In genomic region chr4:140253556-140254027, GRCh38 we compare ENCODE assay signal across 8 cellular contexts.
DNase-seq lines count a peak whose midpoint lies in the region; ATAC-seq, FAIRE-seq and TF ChIP-seq lines count a peak whose summit lies in the region.

No MANE protein-coding gene starts in this region.

- peak overlapping the region; percentile 45 for H2AFZ ChIP-seq in SK-N-SH (ENCODE audit: low read depth)

- no peak for ATAC-seq in SK-N-SH treated with all-trans-retinoic acid at 6 μM for 48 hours
- ATAC-seq in activated CD8-positive, alpha-beta T cell treated with anti-CD3 and anti-CD28 coated beads for 36 hours, result no peak
- no peak for ATAC-seq in HG02642 (IDR thresholded peaks at IDR 0.05; ENCODE audit: poor library complexity, unreplicated experiment)

- H3K4me3 Mint-ChIP-seq in activated CD8-positive, alpha-beta T cell treated with anti-CD3 and anti-CD28 coated beads for 36 hours, result peak overlapping the region; percentile 29

- H4K20me1 ChIP-seq in SK-N-SH (ENCODE audit: insufficient read depth), result no peaks in the 10 kb centered on the region

- intact Hi-C loops in activated CD8-positive, alpha-beta T cell treated with anti-CD3 and anti-CD28 coated beads for 36 hours (cut with micrococcal nuclease), result loop anchor here (2.0 to 10.0 kb wide), 3 partner anchors 241 to 599 kb away; no protein-coding TSS in a partner anchor
- intact Hi-C loops in kidney (cut with DNase I), result loop anchor here (5.0 to 10.0 kb wide), 2 partner anchors 241 to 519 kb away; no protein-coding TSS in a partner anchor

- H3K9me2 ChIP-seq in SK-N-SH, result no peaks in the 10 kb centered on the region

- FAIRE-seq in kidney (lab: Jason Lieb, UNC), result no peak

- H3K9me3 ChIP-seq in SK-N-SH (no peaks in the 10 kb centered on the region), stomach smooth muscle (ENCODE audit: control insufficient read depth in 2 of 2, low read length in 2 of 2) (no peaks in the 10 kb centered on the region), kidney (ENCODE audit: control insufficient read depth in 1 of 2, low read length in 2 of 2) (no peaks in the 10 kb centered on the region)

- H3K4me1 ChIP-seq in SK-N-SH (ENCODE audit: control insufficient read depth in 1 of 2, insufficient read depth in 2 of 2, low read depth in 1 of 2, low read length in 1 of 2) (peaks cover 48 to 56% of the 10 kb centered on the region in 2 experiments), stomach smooth muscle (ENCODE audit: control insufficient read depth, insufficient read depth, low read length) (peaks cover 41% of the 10 kb centered on the region), kidney (ENCODE audit: control insufficient read depth in 1 of 2, insufficient read depth in 1 of 2, low read depth in 1 of 2, low read length in 2 of 2) (peaks cover 0 to 3% of the 10 kb centered on the region in 2 donors)

- DNase-seq in SK-N-SH, result no peak
- no peak for DNase-seq in activated CD8-positive, alpha-beta T cell treated with anti-CD3 and anti-CD28 coated beads for 36 hours
- no peak for DNase-seq in cerebellar cortex (ENCODE audit: low spot score)
- no peak for DNase-seq in kidney

- peaks cover 13% of the 10 kb centered on the region for H3F3A ChIP-seq in SK-N-SH (replicated peaks; ENCODE audit: insufficient read depth)

- H3K36me3 Mint-ChIP-seq in activated CD8-positive, alpha-beta T cell treated with anti-CD3 and anti-CD28 coated beads for 36 hours (ENCODE audit: low read depth), result no peaks in the 10 kb centered on the region

- H3K4me3 ChIP-seq in SK-N-SH (ENCODE audit: low read depth in 2 of 2, low read length in 1 of 2) (peak overlapping the region in 1 of 2 experiments; percentile 55; a peak in 1 of 4 replicates), stomach smooth muscle (ENCODE audit: low read length in 2 of 2) (peak overlapping the region; percentile 38 to 74), kidney (ENCODE audit: low read length in 2 of 2) (peak overlapping the region in 1 of 2 donors; percentile 47)

- peak overlapping the region; percentile 71; the same call in 1 of the 2 replicates for H3K9ac ChIP-seq in SK-N-SH
- H3K9ac ChIP-seq in stomach smooth muscle (ENCODE audit: low read length in 2 of 2), result no peak overlapping the region
- no peak overlapping the region for H3K9ac ChIP-seq in kidney (ENCODE audit: low read length in 2 of 2)

- no peaks in the 10 kb centered on the region for H3K9me3 Mint-ChIP-seq in activated CD8-positive, alpha-beta T cell treated with anti-CD3 and anti-CD28 coated beads for 36 hours

- no peak for TF ChIP-seq CTCF in SK-N-SH (IDR thresholded peaks at IDR 0.05)
- TF ChIP-seq CTCF in activated CD8-positive, alpha-beta T cell treated with anti-CD3 and anti-CD28 coated beads for 36 hours (IDR thresholded peaks at IDR 0.05), result peak; percentile 59
- no peak for TF ChIP-seq CTCF in kidney (IDR thresholded peaks at IDR 0.05; ENCODE audit: borderline replicate concordance, extremely low read depth, insufficient read depth)

- H3K4me2 ChIP-seq in SK-N-SH, result peak overlapping the region; percentile 75; the same call in 1 of the 2 replicates

- no peaks in the 10 kb centered on the region for H3K79me2 ChIP-seq in SK-N-SH (ENCODE audit: insufficient read depth)

- H3K36me3 ChIP-seq in SK-N-SH (replicated peaks in 1 of 2; ENCODE audit: control insufficient read depth in 1 of 2, insufficient read depth in 2 of 2, low read length in 1 of 2) (no peaks in the 10 kb centered on the region), stomach smooth muscle (ENCODE audit: control insufficient read depth in 2 of 2, insufficient read depth in 2 of 2, low read length in 2 of 2) (no peaks in the 10 kb centered on the region), kidney (ENCODE audit: control insufficient read depth in 1 of 2, insufficient read depth in 2 of 2, low read length in 2 of 2) (no peaks in the 10 kb centered on the region)

- CTCF ChIA-PET in SK-N-SH (lab: Yijun Ruan, JAX), result interaction anchor here (0.6 to 9.2 kb wide), 46 partner anchors 12 to 649 kb away, joined by 3 to 91 read pairs (median 4); partner anchors contain the start of gene MAML3
- CTCF ChIA-PET in activated CD8-positive, alpha-beta T cell treated with anti-CD3 and anti-CD28 coated beads for 36 hours (lab: Charles Lee), result interaction anchor here (0.6 to 6.5 kb wide), 47 partner anchors 10 to 596 kb away, joined by 3 to 65 read pairs (median 4); partner anchors contain the start of gene MAML3

- H3K4me1 Mint-ChIP-seq in activated CD8-positive, alpha-beta T cell treated with anti-CD3 and anti-CD28 coated beads for 36 hours (ENCODE audit: low read depth), result peaks cover 25% of the 10 kb centered on the region

- H3K27me3 ChIP-seq in SK-N-SH (ENCODE audit: insufficient read depth) (no peaks in the 10 kb centered on the region), layer of hippocampus (ENCODE audit: control insufficient read depth, insufficient read depth, low read length) (no peaks in the 10 kb centered on the region), stomach smooth muscle (ENCODE audit: control insufficient read depth in 1 of 2, insufficient read depth in 2 of 2, low read length in 2 of 2) (no peaks in the 10 kb centered on the region)

- H3K27ac ChIP-seq in SK-N-SH (ENCODE audit: low read depth in 2 of 2, low read length in 1 of 2) (peak overlapping the region; percentile 78 to 82), layer of hippocampus (ENCODE audit: low read depth, low read length) (peak overlapping the region; percentile 76), stomach smooth muscle (ENCODE audit: low read length) (no peak overlapping the region), kidney (ENCODE audit: low read depth in 2 of 2, low read length in 2 of 2) (no peak overlapping the region)

- TF ChIP-seq RAD21 in SK-N-SH (IDR thresholded peaks at IDR 0.05; ENCODE audit: low read length), result no peak

- no peak overlapping the region for H3K27ac Mint-ChIP-seq in activated CD8-positive, alpha-beta T cell treated with anti-CD3 and anti-CD28 coated beads for 36 hours

- H3K27me3 Mint-ChIP-seq in activated CD8-positive, alpha-beta T cell treated with anti-CD3 and anti-CD28 coated beads for 36 hours, result peaks cover 11% of the 10 kb centered on the region

- POLR2A ChIA-PET in SK-N-SH (lab: Yijun Ruan, JAX), result interaction anchor here (1.5 to 7.9 kb wide), 5 partner anchors 16 to 364 kb away, joined by 4 to 56 read pairs (median 13); partner anchors contain the start of gene MAML3
- POLR2A ChIA-PET in activated CD8-positive, alpha-beta T cell treated with anti-CD3 and anti-CD28 coated beads for 36 hours (lab: Charles Lee), result interaction anchor here (1.7 to 3.1 kb wide), 2 partner anchors 10 to 101 kb away, joined by 4 to 11 read pairs; partner anchors contain the start of gene MAML3

- TF ChIP-seq EP300 in SK-N-SH (IDR thresholded peaks at IDR 0.05; ENCODE audit: borderline replicate concordance in 1 of 2, low read depth in 1 of 2, low read length in 1 of 2), result no peak

- 80% methylated on average over 8 of the region's 8 CpGs for WGBS in SK-N-SH (ENCODE audit: low lambda C conversion rate)

TF ChIP-seq in SK-N-SH, 30 proteins besides CTCF, POLR2A, EP300 and RAD21 (continues in another document):
- no peak for TF ChIP-seq ELF1 (IDR thresholded peaks at IDR 0.05)
- no peak for TF ChIP-seq ZBTB33 (IDR thresholded peaks at IDR 0.05; ENCODE audit: borderline replicate concordance, low read depth)
- TF ChIP-seq USF2 (IDR thresholded peaks at IDR 0.05; ENCODE audit: borderline replicate concordance, low read depth, low read length), result no peak

TF ChIP-seq in SK-N-SH treated with all-trans-retinoic acid at 6 μM for 48 hours, 23 proteins besides CTCF, POLR2A, EP300 and RAD21 (continues in another document):
- TF ChIP-seq GLIS3 (CRISPR knock-in tag; IDR thresholded peaks at IDR 0.05), result no peak
- TF ChIP-seq OSR1 (CRISPR knock-in tag; IDR thresholded peaks at IDR 0.05), result no peak
- TF ChIP-seq PPARA (CRISPR knock-in tag; IDR thresholded peaks at IDR 0.05; ENCODE audit: borderline replicate concordance), result no peak
- no peak for TF ChIP-seq ZNF70 (CRISPR knock-in tag; IDR thresholded peaks at IDR 0.05)
- TF ChIP-seq ZNF8 (CRISPR knock-in tag; IDR thresholded peaks at IDR 0.05), result no peak
- no peak for TF ChIP-seq ZC3H10 (CRISPR knock-in tag; IDR thresholded peaks at IDR 0.05)
- no peak for TF ChIP-seq ESRRG (CRISPR knock-in tag; IDR thresholded peaks at IDR 0.05)
- TF ChIP-seq TCF4 (CRISPR knock-in tag; IDR thresholded peaks at IDR 0.05; ENCODE audit: borderline replicate concordance), result no peak
- TF ChIP-seq CSDC2 (CRISPR knock-in tag; IDR thresholded peaks at IDR 0.05), result no peak
- TF ChIP-seq CSRNP3 (CRISPR knock-in tag; IDR thresholded peaks at IDR 0.05), result no peak
- TF ChIP-seq ARNTL (CRISPR knock-in tag; IDR thresholded peaks at IDR 0.05; ENCODE audit: borderline replicate concordance, low read depth), result no peak
- no peak for TF ChIP-seq SNAI2 (CRISPR knock-in tag; IDR thresholded peaks at IDR 0.05)
- no peak for TF ChIP-seq TOX (CRISPR knock-in tag; IDR thresholded peaks at IDR 0.05; ENCODE audit: borderline replicate concordance)
- no peak for TF ChIP-seq POU6F1 (CRISPR knock-in tag; IDR thresholded peaks at IDR 0.05; ENCODE audit: borderline replicate concordance, low read depth)
- no peak for TF ChIP-seq ZFP3 (CRISPR knock-in tag; IDR thresholded peaks at IDR 0.05)

Comparison
In these comparisons a context has a peak if more than half of its experiments do, and no peak if none do; other contexts are left out.
1. H3K27ac ChIP-seq: peak in SK-N-SH (2 of 2) and layer of hippocampus (single experiment); none in stomach smooth muscle (single experiment) and kidney (0 of 2).